In the genomic region with DNA sequence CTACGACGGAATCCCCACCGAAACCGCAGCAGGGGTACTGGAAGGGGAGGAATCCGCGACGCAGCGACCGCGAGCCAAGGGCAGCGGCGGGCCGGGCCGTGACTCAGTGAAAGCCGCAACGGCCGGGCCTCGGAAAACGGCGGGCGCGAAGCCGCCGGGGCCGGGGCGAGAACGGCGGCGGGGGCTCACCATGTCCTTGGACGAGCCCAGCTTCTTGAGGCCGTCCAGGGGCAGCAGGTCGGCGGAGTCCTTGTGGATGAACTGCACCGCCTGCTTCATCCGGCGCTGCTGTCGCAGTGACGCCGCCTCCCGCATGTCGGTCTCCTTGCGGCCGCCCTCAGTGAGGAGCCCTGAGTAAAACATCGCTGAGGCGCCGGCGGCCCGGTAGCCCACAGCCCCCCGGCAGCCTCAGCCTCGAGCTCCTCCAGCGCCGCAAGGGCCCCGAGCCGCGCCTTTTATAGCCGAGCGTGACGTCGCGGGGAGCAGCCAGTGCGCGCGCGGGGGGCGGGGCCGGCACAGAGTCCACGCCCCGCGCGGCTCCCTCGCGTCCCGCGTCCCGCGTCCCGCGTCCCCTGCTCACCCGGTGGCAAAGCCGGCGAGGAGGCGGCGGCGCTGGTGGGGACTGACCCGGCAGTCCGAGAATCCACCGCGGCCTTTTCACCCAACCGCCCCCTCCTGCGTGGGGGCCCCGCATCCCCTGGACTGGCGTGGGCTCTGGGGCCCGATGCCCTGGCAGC, we compare ENCODE assay signal across 8 cellular contexts. TPM values are rescaled to one million over a fixed set of nuclear protein-coding genes. Genes with fewer than 3 reads are reported as not detected.
A peak's percentile ranks its signal among the peaks of the same experiment; 100 is the strongest.
DNase-seq lines count a peak whose midpoint lies in the region; ATAC-seq and TF ChIP-seq lines count a peak whose summit lies in the region.

A gene (minus strand): TSS at position 429 of the 737 bp plus-strand sequence. CDS start 66 bp downstream, at position 363.

- H3K4me2 ChIP-seq in neural cell (ENCODE audit: low read length) = peak within 1 kb of the TSS; percentile 21

- H3K4me3 ChIP-seq in foreskin fibroblast (ENCODE audit: low read depth in 1 of 2, low read length in 2 of 2) = peak within 1 kb of the TSS; percentile 52 to 57
- peak within 1 kb of the TSS; percentile 82 for H3K4me3 ChIP-seq in neural cell (ENCODE audit: low read length)

- H3K27me3 ChIP-seq in neural cell (ENCODE audit: insufficient read depth, low read depth, low read length) = peaks cover 62% of the 10 kb centered on the region

- H3K9me2 ChIP-seq in neural cell (ENCODE audit: insufficient read depth, low read length) = no peaks in the 10 kb centered on the region

- DNase-seq in DMS153 (lab: John Stamatoyannopoulos, UW) = peak; percentile 69
- peak; percentile 35 for DNase-seq in RPMI8226
- peak; percentile 74 for DNase-seq in activated gamma-delta T cell (lab: John Stamatoyannopoulos, UW)
- DNase-seq in foreskin fibroblast = peak; percentile 43 to 81
- DNase-seq in stimulated activated naive CD4-positive, alpha-beta T cell treated with Interleukin-2 at 50 U/mL for 16 hours (lab: John Stamatoyannopoulos, UW) = peak; percentile 68

- H3F3A ChIP-seq in neural cell (ENCODE audit: insufficient read depth, low read length, poor library complexity, severe bottlenecking) = no peaks in the 10 kb centered on the region

- no peak for TF ChIP-seq EP300 in neural cell (conservative IDR thresholded peaks at IDR 0.05; ENCODE audit: poor library complexity, severe bottlenecking)

- H4K20me1 ChIP-seq in neural cell (ENCODE audit: insufficient read depth) = no peaks in the 10 kb centered on the region

- no peak within 1 kb of the TSS for H3K27ac ChIP-seq in neural cell (ENCODE audit: low read length)

- H3K79me2 ChIP-seq in neural cell (replicated peaks; ENCODE audit: insufficient read depth, low read length) = no peaks in the 10 kb centered on the region

- peak within 1 kb of the TSS; percentile 66 for H3K9ac ChIP-seq in neural cell (ENCODE audit: low read length)

- ATAC-seq in HG03159 (IDR thresholded peaks at IDR 0.05; ENCODE audit: unreplicated experiment) (peak; percentile 54), GM21737 (IDR thresholded peaks at IDR 0.05; ENCODE audit: unreplicated experiment) (no peak)

- TF ChIP-seq RAD21 in neural cell (conservative IDR thresholded peaks at IDR 0.05) = peak; percentile 33

- H3K9me3 ChIP-seq in neural cell (ENCODE audit: low read length) = no peaks in the 10 kb centered on the region

- TF ChIP-seq CTCF in foreskin fibroblast (IDR thresholded peaks at IDR 0.05; ENCODE audit: low read depth, low read length) = no peak
- TF ChIP-seq CTCF in neural cell (IDR thresholded peaks at IDR 0.05; ENCODE audit: poor library complexity, severe bottlenecking) = peak; percentile 41

- peak within 1 kb of the TSS; percentile 66 for H2AFZ ChIP-seq in neural cell (ENCODE audit: low read depth, low read length)

- no peaks in the 10 kb centered on the region for H3K36me3 ChIP-seq in neural cell (ENCODE audit: insufficient read depth, low read length)

TF ChIP-seq in neural cell, 6 proteins besides CTCF, POLR2A, EP300 and RAD21:
- TF ChIP-seq TAF1 (IDR thresholded peaks at IDR 0.05; ENCODE audit: low read depth) (peak; percentile 53), MXI1 (conservative IDR thresholded peaks at IDR 0.05; ENCODE audit: poor library complexity, severe bottlenecking) (no peak), POLR2AphosphoS5 (IDR thresholded peaks at IDR 0.05) (peak; percentile 79), SMC3 (conservative IDR thresholded peaks at IDR 0.05; ENCODE audit: poor library complexity) (peak; percentile 22), EZH2 (IDR thresholded peaks at IDR 0.05; ENCODE audit: borderline replicate concordance, insufficient read depth, low read length, poor library complexity, severe bottlenecking) (no peak)
- TF ChIP-seq, protein P1, sequence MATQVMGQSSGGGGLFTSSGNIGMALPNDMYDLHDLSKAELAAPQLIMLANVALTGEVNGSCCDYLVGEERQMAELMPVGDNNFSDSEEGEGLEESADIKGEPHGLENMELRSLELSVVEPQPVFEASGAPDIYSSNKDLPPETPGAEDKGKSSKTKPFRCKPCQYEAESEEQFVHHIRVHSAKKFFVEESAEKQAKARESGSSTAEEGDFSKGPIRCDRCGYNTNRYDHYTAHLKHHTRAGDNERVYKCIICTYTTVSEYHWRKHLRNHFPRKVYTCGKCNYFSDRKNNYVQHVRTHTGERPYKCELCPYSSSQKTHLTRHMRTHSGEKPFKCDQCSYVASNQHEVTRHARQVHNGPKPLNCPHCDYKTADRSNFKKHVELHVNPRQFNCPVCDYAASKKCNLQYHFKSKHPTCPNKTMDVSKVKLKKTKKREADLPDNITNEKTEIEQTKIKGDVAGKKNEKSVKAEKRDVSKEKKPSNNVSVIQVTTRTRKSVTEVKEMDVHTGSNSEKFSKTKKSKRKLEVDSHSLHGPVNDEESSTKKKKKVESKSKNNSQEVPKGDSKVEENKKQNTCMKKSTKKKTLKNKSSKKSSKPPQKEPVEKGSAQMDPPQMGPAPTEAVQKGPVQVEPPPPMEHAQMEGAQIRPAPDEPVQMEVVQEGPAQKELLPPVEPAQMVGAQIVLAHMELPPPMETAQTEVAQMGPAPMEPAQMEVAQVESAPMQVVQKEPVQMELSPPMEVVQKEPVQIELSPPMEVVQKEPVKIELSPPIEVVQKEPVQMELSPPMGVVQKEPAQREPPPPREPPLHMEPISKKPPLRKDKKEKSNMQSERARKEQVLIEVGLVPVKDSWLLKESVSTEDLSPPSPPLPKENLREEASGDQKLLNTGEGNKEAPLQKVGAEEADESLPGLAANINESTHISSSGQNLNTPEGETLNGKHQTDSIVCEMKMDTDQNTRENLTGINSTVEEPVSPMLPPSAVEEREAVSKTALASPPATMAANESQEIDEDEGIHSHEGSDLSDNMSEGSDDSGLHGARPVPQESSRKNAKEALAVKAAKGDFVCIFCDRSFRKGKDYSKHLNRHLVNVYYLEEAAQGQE (IDR thresholded peaks at IDR 0.05; ENCODE audit: borderline replicate concordance) = peak; percentile 62

RNA-seq across cellular contexts. Expression of the gene that starts here (rescaled TPM):
- polyA plus RNA-seq in neural cell = 8.8 and 13.4 TPM in 2 replicates
- 9.5 and 13.2 TPM in 2 replicates for polyA minus RNA-seq in neural cell
